ENCODE assay signal across 19 cellular contexts in the genomic region with DNA sequence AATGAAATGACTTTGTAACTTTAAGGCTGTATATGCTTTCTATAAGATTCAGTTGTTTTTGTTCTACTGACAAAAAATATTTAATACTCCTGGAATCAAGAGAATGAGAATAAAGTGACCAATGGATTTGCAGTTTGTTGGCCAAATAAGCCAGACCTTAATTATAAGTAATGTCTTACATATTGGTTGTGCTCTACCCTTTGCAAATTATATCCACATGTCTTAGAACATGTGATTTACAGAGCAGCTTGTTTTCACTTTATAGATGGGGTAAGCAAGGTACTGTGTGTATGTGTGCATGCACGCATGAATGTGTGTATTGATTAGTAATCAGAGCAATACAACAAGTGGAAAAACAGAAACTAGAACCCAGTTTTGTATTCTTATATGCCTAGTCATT.
"Had no signal": no experiment of that assay in that cellular context is flagged by ENCODE, and none has a peak within 500 bp of the region (broad histone marks: within the 10 kb centered on the region; RNA-seq: fewer than 3 reads in every experiment).

No MANE protein-coding gene starts in this region.

- H3K79me2 ChIP-seq: parathyroid adenoma had no signal

- H3K27me3 Mint-ChIP-seq: stimulated activated naive B cell treated with anti-CD40 and anti-IgM and Interleukin-4, amounts not matched to agents 10 μg/mL and 1 μg/mL and 100 μg/mL, for 72 hours; stimulated activated naive CD8-positive, alpha-beta T cell treated with anti-CD3 and anti-CD28 coated beads, Interleukin-15, amount 100 ng/mL, for 72 hours had no signal

- H3K9me3 ChIP-seq: heart left ventricle, prostate gland, sigmoid colon, testis, tibial nerve, upper lobe of right lung had no signal

- H3K9ac ChIP-seq: parathyroid adenoma had no signal

- H3K4me1 ChIP-seq: parathyroid adenoma, prostate gland, testis had no signal

- H3K27me3 ChIP-seq: heart left ventricle, sigmoid colon, testis, tibial nerve, upper lobe of right lung had no signal

- H3K4me3 Mint-ChIP-seq: naive thymus-derived CD4-positive, alpha-beta T cell; nephron progenitor cell; stimulated activated naive B cell treated with anti-CD40 and anti-IgM and Interleukin-4, amounts not matched to agents 10 μg/mL and 1 μg/mL and 100 μg/mL, for 72 hours; stimulated activated naive CD8-positive, alpha-beta T cell treated with anti-CD3 and anti-CD28 coated beads, Interleukin-15, amount 100 ng/mL, for 72 hours had no signal

- DNase-seq: effector memory CD4-positive, alpha-beta T cell; heart left ventricle; hypothalamus; naive thymus-derived CD4-positive, alpha-beta T cell; nephron progenitor cell; retina; sigmoid colon; stimulated activated CD4-positive, alpha-beta T cell treated with anti-CD3 and anti-CD28 coated beads, Interleukin-2, amount 100 ng/mL, for 24 hours; stimulated activated CD4-positive, alpha-beta T cell treated with anti-CD3 and anti-CD28 coated beads, Interleukin-4, amount 100 ng/mL, for 4 hours; stimulated activated naive B cell treated with anti-CD40 and anti-IgM and Interleukin-4, amounts not matched to agents 10 μg/mL and 1 μg/mL and 100 μg/mL, for 72 hours; stimulated activated naive CD8-positive, alpha-beta T cell treated with anti-CD3 and anti-CD28 coated beads, Interleukin-15, amount 100 ng/mL, for 72 hours; testis; upper lobe of right lung had no signal

- H3K27ac Mint-ChIP-seq: naive thymus-derived CD4-positive, alpha-beta T cell; nephron progenitor cell; stimulated activated naive B cell treated with anti-CD40 and anti-IgM and Interleukin-4, amounts not matched to agents 10 μg/mL and 1 μg/mL and 100 μg/mL, for 72 hours; stimulated activated naive CD8-positive, alpha-beta T cell treated with anti-CD3 and anti-CD28 coated beads, Interleukin-15, amount 100 ng/mL, for 72 hours had no signal

- H3K4me3 ChIP-seq: heart left ventricle, prostate gland, sigmoid colon, skin epidermis, testis, tibial nerve, upper lobe of right lung had no signal

- H3K36me3 ChIP-seq: heart left ventricle, prostate gland, sigmoid colon, tibial nerve, upper lobe of right lung had no signal

- H2AFZ ChIP-seq: parathyroid adenoma had no signal

- H3K9me3 Mint-ChIP-seq: naive thymus-derived CD4-positive, alpha-beta T cell; stimulated activated naive B cell treated with anti-CD40 and anti-IgM and Interleukin-4, amounts not matched to agents 10 μg/mL and 1 μg/mL and 100 μg/mL, for 72 hours; stimulated activated naive CD8-positive, alpha-beta T cell treated with anti-CD3 and anti-CD28 coated beads, Interleukin-15, amount 100 ng/mL, for 72 hours had no signal

- ATAC-seq: esophagus mucosa; heart left ventricle; naive thymus-derived CD4-positive, alpha-beta T cell; stimulated activated naive B cell treated with anti-CD40 and anti-IgM and Interleukin-4, amounts not matched to agents 10 μg/mL and 1 μg/mL and 100 μg/mL, for 72 hours; stimulated activated naive CD8-positive, alpha-beta T cell treated with anti-CD3 and anti-CD28 coated beads, Interleukin-15, amount 100 ng/mL, for 72 hours; upper lobe of right lung had no signal

- H3K27ac ChIP-seq: heart left ventricle, parathyroid adenoma, prostate gland, sigmoid colon, skin epidermis, testis, tibial nerve, upper lobe of right lung had no signal

- FAIRE-seq: frontal cortex had no signal
